In genomic region chr11:64810891-64811272, GRCh38 we compare ENCODE assay signal across 8 cellular contexts. TPM values are rescaled to one million over a fixed set of nuclear protein-coding genes. Genes with fewer than 3 reads are reported as not detected.
DNase-seq lines count a peak whose midpoint lies in the region; ATAC-seq, FAIRE-seq and TF ChIP-seq lines count a peak whose summit lies in the region.

No MANE protein-coding gene starts in this region.

- DNase-seq in AG10803 (ENCODE audit: low read depth) (no peak), SJCRH30 (no peak), RCC 7860 (ENCODE audit: low spot score) (no peak)
- peak in 2 of 3 experiments; percentile 48 to 56 for DNase-seq in effector memory CD8-positive, alpha-beta T cell
- no peak for DNase-seq in natural killer cell treated with Interleukin-12 subunit alpha and Interleukin-12 subunit beta and Interleukin-15 and Interleukin-18, amount 100 ng/mL, for 72 hours (ENCODE audit: low spot score)

- H3K36me3 Mint-ChIP-seq in effector memory CD8-positive, alpha-beta T cell (ENCODE audit: insufficient read depth), result peaks cover 7% of the 10 kb centered on the region
- H3K36me3 Mint-ChIP-seq in natural killer cell treated with Interleukin-12 subunit alpha and Interleukin-12 subunit beta and Interleukin-15 and Interleukin-18, amount 100 ng/mL, for 72 hours, result no peaks in the 10 kb centered on the region

- peak overlapping the region; percentile 26 for H3K4me3 ChIP-seq in AG10803 (ENCODE audit: low read length)
- H3K4me3 ChIP-seq in SJCRH30, result peak overlapping the region; percentile 72

- H3K4me1 ChIP-seq in SJCRH30, result 0 out of 2 replicates have a peak, but pooled peaks cover 5% of the 10 kb centered on the region

- ATAC-seq in GM19455 (IDR thresholded peaks at IDR 0.05; ENCODE audit: unreplicated experiment) (peak; percentile 12), GM21381 (IDR thresholded peaks at IDR 0.05; ENCODE audit: unreplicated experiment) (no peak), GM18511 (IDR thresholded peaks at IDR 0.05; ENCODE audit: unreplicated experiment) (no peak)
- peak; percentile 80 for ATAC-seq in effector memory CD8-positive, alpha-beta T cell (replicated peaks)
- peak; percentile 16 to 51 for ATAC-seq in natural killer cell treated with Interleukin-12 subunit alpha and Interleukin-12 subunit beta and Interleukin-15 and Interleukin-18, amount 100 ng/mL, for 72 hours

- no peaks in the 10 kb centered on the region for H3K9me3 Mint-ChIP-seq in effector memory CD8-positive, alpha-beta T cell
- H3K9me3 Mint-ChIP-seq in natural killer cell treated with Interleukin-12 subunit alpha and Interleukin-12 subunit beta and Interleukin-15 and Interleukin-18, amount 100 ng/mL, for 72 hours, result no peaks in the 10 kb centered on the region

- no peak overlapping the region for H3K27ac ChIP-seq in SJCRH30

- no peaks in the 10 kb centered on the region for H3K9me3 ChIP-seq in SJCRH30 (replicated peaks)

- no peaks in the 10 kb centered on the region for H3K36me3 ChIP-seq in SJCRH30

- no peak for TF ChIP-seq CTCF in AG10803 (conservative IDR thresholded peaks at IDR 0.05; ENCODE audit: low read length)

- FAIRE-seq in RCC 7860 (lab: Jason Lieb, UNC), result no peak

- H3K27me3 ChIP-seq in SJCRH30, result no peaks in the 10 kb centered on the region

- H3K27me3 Mint-ChIP-seq in effector memory CD8-positive, alpha-beta T cell, result no peaks in the 10 kb centered on the region
- H3K27me3 Mint-ChIP-seq in natural killer cell treated with Interleukin-12 subunit alpha and Interleukin-12 subunit beta and Interleukin-15 and Interleukin-18, amount 100 ng/mL, for 72 hours, result no peaks in the 10 kb centered on the region

- H3K27ac Mint-ChIP-seq in effector memory CD8-positive, alpha-beta T cell, result peak overlapping the region; percentile 93 to 94
- H3K27ac Mint-ChIP-seq in natural killer cell treated with Interleukin-12 subunit alpha and Interleukin-12 subunit beta and Interleukin-15 and Interleukin-18, amount 100 ng/mL, for 72 hours, result peak overlapping the region; percentile 88 to 93

- peak overlapping the region; percentile 96 to 98 for H3K4me3 Mint-ChIP-seq in effector memory CD8-positive, alpha-beta T cell
- peak overlapping the region; percentile 93 for H3K4me3 Mint-ChIP-seq in natural killer cell treated with Interleukin-12 subunit alpha and Interleukin-12 subunit beta and Interleukin-15 and Interleukin-18, amount 100 ng/mL, for 72 hours

- H3K4me1 Mint-ChIP-seq in effector memory CD8-positive, alpha-beta T cell (ENCODE audit: low read depth in 2 of 2), result peaks cover 12 to 31% of the 10 kb centered on the region in 2 donors
- H3K4me1 Mint-ChIP-seq in natural killer cell treated with Interleukin-12 subunit alpha and Interleukin-12 subunit beta and Interleukin-15 and Interleukin-18, amount 100 ng/mL, for 72 hours (ENCODE audit: low read depth in 2 of 2), result peaks cover 20 to 21% of the 10 kb centered on the region in 2 donors

RNA-seq across cellular contexts. Expression of gene MEN1, which starts 0.5 kb away (rescaled TPM):
- total RNA-seq in SJCRH30 (2014; rRNA removed; shearing (Covaris generic)), result 25.9 and 26.3 TPM in 2 replicates
- total RNA-seq in natural killer cell treated with Interleukin-12 subunit alpha and Interleukin-12 subunit beta and Interleukin-15 and Interleukin-18, amount 100 ng/mL, for 72 hours, result 10 to 100 TPM; 32.6 to 53.5 TPM

RNA-seq across cellular contexts. Expression of gene MAP4K2, which starts 7.9 kb away (rescaled TPM):
- total RNA-seq in SJCRH30 (2014; rRNA removed; shearing (Covaris generic)), result 8.9 and 9.6 TPM in 2 replicates
- total RNA-seq in natural killer cell treated with Interleukin-12 subunit alpha and Interleukin-12 subunit beta and Interleukin-15 and Interleukin-18, amount 100 ng/mL, for 72 hours, result 10 to 100 TPM; 17.6 to 47.1 TPM

RNA-seq across cellular contexts. Expression of gene SF1, which starts 32.5 kb away (rescaled TPM):
- total RNA-seq in SJCRH30 (2014; rRNA removed; shearing (Covaris generic)), result 113 and 117 TPM in 2 replicates
- 100 to 1,000 TPM; 376 to 425 TPM for total RNA-seq in natural killer cell treated with Interleukin-12 subunit alpha and Interleukin-12 subunit beta and Interleukin-15 and Interleukin-18, amount 100 ng/mL, for 72 hours

RNA-seq across cellular contexts. Expression of gene CDC42BPG, which starts 33.6 kb away (rescaled TPM):
- total RNA-seq in SJCRH30 (2014; rRNA removed; shearing (Covaris generic)), result 0.03 and 0.10 TPM in 2 replicates
- total RNA-seq in natural killer cell treated with Interleukin-12 subunit alpha and Interleukin-12 subunit beta and Interleukin-15 and Interleukin-18, amount 100 ng/mL, for 72 hours, result 1 to 10 TPM in 1 of 2 donors, under 1 TPM in 1; 0.59 to 1.9 TPM

RNA-seq across cellular contexts. Expression of gene PYGM, which starts 51.1 kb away (rescaled TPM):
- total RNA-seq in SJCRH30 (2014; rRNA removed; shearing (Covaris generic)), result 7.0 and 8.0 TPM in 2 replicates
- total RNA-seq in natural killer cell treated with Interleukin-12 subunit alpha and Interleukin-12 subunit beta and Interleukin-15 and Interleukin-18, amount 100 ng/mL, for 72 hours, result 1 to 10 TPM; 4.7 to 5.6 TPM

Comparison
In these comparisons a context has a peak if more than half of its experiments do, and no peak if none do; other contexts are left out.
1. DNase-seq: peak in effector memory CD8-positive, alpha-beta T cell (2 of 3); none in AG10803 (single experiment), SJCRH30 (0 of 2), natural killer cell treated with Interleukin-12 subunit alpha and Interleukin-12 subunit beta and Interleukin-15 and Interleukin-18, amount 100 ng/mL, for 72 hours (single experiment) and RCC 7860 (single experiment).
2. ATAC-seq: peak in GM19455 (single experiment), effector memory CD8-positive, alpha-beta T cell (single experiment) and natural killer cell treated with Interleukin-12 subunit alpha and Interleukin-12 subunit beta and Interleukin-15 and Interleukin-18, amount 100 ng/mL, for 72 hours (2 of 2); none in GM21381 (single experiment) and GM18511 (single experiment).